In the genomic region with DNA sequence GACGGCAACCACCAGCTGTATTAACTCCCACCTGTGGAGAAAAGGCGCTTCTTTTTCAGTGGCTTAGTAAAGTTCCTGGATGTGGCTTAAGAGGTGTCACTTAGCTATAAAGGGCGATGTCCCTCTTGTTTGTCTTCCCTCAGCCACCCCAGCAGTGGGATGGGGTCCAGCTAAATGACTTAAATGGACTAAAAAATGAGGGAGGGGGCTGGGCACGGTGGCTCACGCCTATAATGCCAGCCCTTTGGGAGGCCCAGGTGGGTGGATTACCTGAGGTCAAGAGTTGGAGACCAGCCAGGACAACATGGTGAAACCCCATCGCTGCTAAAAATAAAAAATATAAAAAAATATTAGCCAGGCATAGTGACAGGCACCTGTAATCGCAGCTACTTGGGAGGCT, we compare ENCODE assay signal across 35 cellular contexts.
"Had no signal": no experiment of that assay in that cellular context is flagged by ENCODE, and none has a peak within 500 bp of the region (broad histone marks: within the 10 kb centered on the region; RNA-seq: fewer than 3 reads in every experiment).

No MANE protein-coding gene starts in this region.

- H3K9me3 Mint-ChIP-seq: activated naive CD4-positive, alpha-beta T cell treated with anti-CD3 and anti-CD28 coated beads for 36 hours; activated naive CD4-positive, alpha-beta T cell treated with anti-CD3 and anti-CD28 coated beads, Interleukin-2, amount 10 ng/mL, durations not matched to agents 7 days and 5 days; activated naive CD4-positive, alpha-beta T cell treated with anti-CD3 and anti-CD28 coated beads, Interleukin-2, amount 50 U/mL, for 24 hours; activated naive CD8-positive, alpha-beta T cell treated with anti-CD3 and anti-CD28 coated beads for 36 hours; activated naive CD8-positive, alpha-beta T cell treated with anti-CD3 and anti-CD28 coated beads, Interleukin-2, amount 10 ng/mL, durations not matched to agents 7 days and 5 days; activated T-cell treated with anti-CD3 and anti-CD28 coated beads, Interleukin-2, amount 50 U/mL, for 24 hours; activated T-helper 1 cell treated with anti-CD3 and anti-CD28 coated beads, Interleukin-12 subunit alpha, Interleukin-12 subunit beta, Interleukin-2, Interleukin-4 antibody, amounts not matched to agents 30 ng/mL and 10 ng/mL and 1 ng/mL, durations not matched to agents 14 hours and 24 hours and 36 hours had no signal

- H3K9me3 ChIP-seq: adrenal gland, ascending aorta, body of pancreas, breast epithelium had no signal

- H3K4me1 ChIP-seq: adrenal gland, ascending aorta, body of pancreas, breast epithelium had no signal

- DNase-seq: activated effector memory CD4-positive, alpha-beta T cell treated with anti-CD3 and anti-CD28 coated beads, Interleukin-2, amount 50 U/mL, for 16 hours; activated effector memory CD4-positive, alpha-beta T cell treated with Interleukin-2 at 50 U/mL for 16 hours; activated gamma-delta T cell; activated gamma-delta T cell treated with Interleukin-2 at 50 U/mL for 16 hours; activated naive CD4-positive, alpha-beta T cell; activated naive CD4-positive, alpha-beta T cell treated with anti-CD3 and anti-CD28 coated beads for 36 hours; activated naive CD4-positive, alpha-beta T cell treated with anti-CD3 and anti-CD28 coated beads, Interleukin-2, amount 10 ng/mL, durations not matched to agents 7 days and 5 days; activated naive CD4-positive, alpha-beta T cell treated with anti-CD3 and anti-CD28 coated beads, Interleukin-2, amount 50 U/mL, for 16 hours; activated naive CD4-positive, alpha-beta T cell treated with Interleukin-2 at 50 U/mL for 16 hours; activated naive CD8-positive, alpha-beta T cell treated with anti-CD3 and anti-CD28 coated beads for 36 hours; activated naive CD8-positive, alpha-beta T cell treated with anti-CD3 and anti-CD28 coated beads, Interleukin-2, amount 10 ng/mL, durations not matched to agents 7 days and 5 days; activated naive CD8-positive, alpha-beta T cell treated with anti-CD3 and anti-CD28 coated beads, Interleukin-2, amount 50 U/mL, for 24 hours; activated T-cell treated with anti-CD3 and anti-CD28 coated beads, Interleukin-2, amount 50 U/mL, for 1 hour; activated T-cell treated with anti-CD3 and anti-CD28 coated beads, Interleukin-2, amount 50 U/mL, for 24 hours; activated T-cell treated with anti-CD3 and anti-CD28 coated beads, Interleukin-2, amount 50 U/mL, for 4 hours; activated T-cell treated with anti-CD3 and anti-CD28 coated beads, Interleukin-2, amount 50 U/mL, for 48 hours; activated T-cell treated with anti-CD3 and anti-CD28 coated beads, Interleukin-2, amount 50 U/mL, for 72 hours; adrenal gland; amniotic stem cell; aorta; body of pancreas; brain microvascular endothelial cell; central memory CD4-positive, alpha-beta T cell; cerebellar nuclear complex had no signal

- H3K4me3 ChIP-seq: adrenal gland, ascending aorta, body of pancreas, breast epithelium, cardiac muscle cell had no signal

- H3K36me3 ChIP-seq: adrenal gland, ascending aorta, brain microvascular endothelial cell, breast epithelium, cardiac muscle cell had no signal

- H3K4me3 Mint-ChIP-seq: activated naive CD4-positive, alpha-beta T cell treated with anti-CD3 and anti-CD28 coated beads for 36 hours; activated naive CD4-positive, alpha-beta T cell treated with anti-CD3 and anti-CD28 coated beads, Interleukin-2, amount 10 ng/mL, durations not matched to agents 7 days and 5 days; activated naive CD4-positive, alpha-beta T cell treated with anti-CD3 and anti-CD28 coated beads, Interleukin-2, amount 50 U/mL, for 24 hours; activated naive CD8-positive, alpha-beta T cell; activated naive CD8-positive, alpha-beta T cell treated with anti-CD3 and anti-CD28 coated beads for 36 hours; activated naive CD8-positive, alpha-beta T cell treated with anti-CD3 and anti-CD28 coated beads, Interleukin-2, amount 10 ng/mL, durations not matched to agents 7 days and 5 days; activated naive CD8-positive, alpha-beta T cell treated with anti-CD3 and anti-CD28 coated beads, Interleukin-2, amount 50 U/mL, for 24 hours; activated T-cell treated with anti-CD3 and anti-CD28 coated beads, Interleukin-2, amount 50 U/mL, for 24 hours; activated T-cell treated with anti-CD3 and anti-CD28 coated beads, Interleukin-2, amount 50 U/mL, for 4 hours; activated T-cell treated with anti-CD3 and anti-CD28 coated beads, Interleukin-2, amount 50 U/mL, for 72 hours; activated T-helper 1 cell treated with anti-CD3 and anti-CD28 coated beads, Interleukin-12 subunit alpha, Interleukin-12 subunit beta, Interleukin-2, Interleukin-4 antibody, amounts not matched to agents 30 ng/mL and 10 ng/mL and 1 ng/mL, durations not matched to agents 14 hours and 24 hours and 36 hours; activated T-helper 17 cell treated with anti-CD3 and anti-CD28 coated beads, Interleukin-2, amount 50 U/mL, for 72 hours; brain; central memory CD8-positive, alpha-beta T cell had no signal

- H3K27me3 ChIP-seq: adrenal gland, ascending aorta, body of pancreas, brain microvascular endothelial cell, cardiac muscle cell had no signal

- H3K4me1 Mint-ChIP-seq: activated naive CD4-positive, alpha-beta T cell treated with anti-CD3 and anti-CD28 coated beads, Interleukin-2, amount 10 ng/mL, durations not matched to agents 7 days and 5 days; activated naive CD4-positive, alpha-beta T cell treated with anti-CD3 and anti-CD28 coated beads, Interleukin-2, amount 50 U/mL, for 24 hours; activated naive CD8-positive, alpha-beta T cell treated with anti-CD3 and anti-CD28 coated beads for 36 hours; activated naive CD8-positive, alpha-beta T cell treated with anti-CD3 and anti-CD28 coated beads, Interleukin-2, amount 10 ng/mL, durations not matched to agents 7 days and 5 days; activated naive CD8-positive, alpha-beta T cell treated with anti-CD3 and anti-CD28 coated beads, Interleukin-2, amount 50 U/mL, for 24 hours; activated T-helper 17 cell treated with anti-CD3 and anti-CD28 coated beads, Interleukin-2, amount 50 U/mL, for 72 hours; brain; central memory CD8-positive, alpha-beta T cell had no signal

- H3K36me3 Mint-ChIP-seq: activated naive CD4-positive, alpha-beta T cell treated with anti-CD3 and anti-CD28 coated beads, Interleukin-2, amount 10 ng/mL, durations not matched to agents 7 days and 5 days; activated naive CD4-positive, alpha-beta T cell treated with anti-CD3 and anti-CD28 coated beads, Interleukin-2, amount 50 U/mL, for 24 hours; activated naive CD4-positive, alpha-beta T cell treated with anti-CD3 and anti-CD28 coated beads, Interleukin-2, amount 50 U/mL, for 72 hours; activated naive CD8-positive, alpha-beta T cell; activated naive CD8-positive, alpha-beta T cell treated with anti-CD3 and anti-CD28 coated beads for 36 hours; activated naive CD8-positive, alpha-beta T cell treated with anti-CD3 and anti-CD28 coated beads, Interleukin-2, amount 10 ng/mL, durations not matched to agents 7 days and 5 days; brain had no signal

- H3K27ac Mint-ChIP-seq: activated naive CD4-positive, alpha-beta T cell treated with anti-CD3 and anti-CD28 coated beads for 36 hours; activated naive CD4-positive, alpha-beta T cell treated with anti-CD3 and anti-CD28 coated beads, Interleukin-2, amount 10 ng/mL, durations not matched to agents 7 days and 5 days; activated naive CD4-positive, alpha-beta T cell treated with anti-CD3 and anti-CD28 coated beads, Interleukin-2, amount 50 U/mL, for 24 hours; activated naive CD4-positive, alpha-beta T cell treated with anti-CD3 and anti-CD28 coated beads, Interleukin-2, amount 50 U/mL, for 72 hours; activated naive CD8-positive, alpha-beta T cell; activated naive CD8-positive, alpha-beta T cell treated with anti-CD3 and anti-CD28 coated beads for 36 hours; activated naive CD8-positive, alpha-beta T cell treated with anti-CD3 and anti-CD28 coated beads, Interleukin-2, amount 10 ng/mL, durations not matched to agents 7 days and 5 days; activated naive CD8-positive, alpha-beta T cell treated with anti-CD3 and anti-CD28 coated beads, Interleukin-2, amount 50 U/mL, for 24 hours; activated T-cell treated with anti-CD3 and anti-CD28 coated beads, Interleukin-2, amount 50 U/mL, for 24 hours; activated T-cell treated with anti-CD3 and anti-CD28 coated beads, Interleukin-2, amount 50 U/mL, for 72 hours; activated T-helper 1 cell treated with anti-CD3 and anti-CD28 coated beads, Interleukin-12 subunit alpha, Interleukin-12 subunit beta, Interleukin-2, Interleukin-4 antibody, amounts not matched to agents 30 ng/mL and 10 ng/mL and 1 ng/mL, durations not matched to agents 14 hours and 24 hours and 36 hours; activated T-helper 17 cell treated with anti-CD3 and anti-CD28 coated beads, Interleukin-2, amount 50 U/mL, for 72 hours; activated T-helper 2 cell treated with anti-CD3 and anti-CD28 coated beads, Interferon-gamma antibody, Interleukin-2, Interleukin-4, amounts not matched to agents 10 μg/mL and 5 μg/mL and 100 μg/mL, durations not matched to agents 14 hours and 24 hours and 36 hours; brain had no signal

- ATAC-seq: activated naive CD4-positive, alpha-beta T cell treated with anti-CD3 and anti-CD28 coated beads, Interleukin-2, amount 50 U/mL, for 72 hours; activated naive CD8-positive, alpha-beta T cell treated with anti-CD3 and anti-CD28 coated beads, Interleukin-2, amount 50 U/mL, for 24 hours; activated T-cell treated with anti-CD3 and anti-CD28 coated beads, Interleukin-2, amount 50 U/mL, for 4 hours; activated T-cell treated with anti-CD3 and anti-CD28 coated beads, Interleukin-2, amount 50 U/mL, for 72 hours; activated T-helper 17 cell treated with anti-CD3 and anti-CD28 coated beads, Interleukin-2, amount 50 U/mL, for 72 hours; body of pancreas had no signal

- H3K27ac ChIP-seq: adrenal gland, ascending aorta, body of pancreas, brain microvascular endothelial cell, breast epithelium, cardiac muscle cell had no signal

- H3K27me3 Mint-ChIP-seq: activated naive CD4-positive, alpha-beta T cell treated with anti-CD3 and anti-CD28 coated beads, Interleukin-2, amount 10 ng/mL, durations not matched to agents 7 days and 5 days; activated naive CD4-positive, alpha-beta T cell treated with anti-CD3 and anti-CD28 coated beads, Interleukin-2, amount 50 U/mL, for 24 hours; activated naive CD8-positive, alpha-beta T cell; activated naive CD8-positive, alpha-beta T cell treated with anti-CD3 and anti-CD28 coated beads for 36 hours; activated naive CD8-positive, alpha-beta T cell treated with anti-CD3 and anti-CD28 coated beads, Interleukin-2, amount 10 ng/mL, durations not matched to agents 7 days and 5 days; activated naive CD8-positive, alpha-beta T cell treated with anti-CD3 and anti-CD28 coated beads, Interleukin-2, amount 50 U/mL, for 24 hours; activated T-cell treated with anti-CD3 and anti-CD28 coated beads, Interleukin-2, amount 50 U/mL, for 24 hours; activated T-helper 17 cell treated with anti-CD3 and anti-CD28 coated beads, Interleukin-2, amount 50 U/mL, for 72 hours; central memory CD8-positive, alpha-beta T cell had no signal
